18 cellular contexts compared by ENCODE assay signal in genomic region chr6:93282521-93283031, GRCh38.
DNase-seq lines count a peak whose midpoint lies in the region; ATAC-seq and TF ChIP-seq lines count a peak whose summit lies in the region.
"Had no signal": no experiment of that assay in that cellular context is flagged by ENCODE, and none has a peak within 500 bp of the region (broad histone marks: within the 10 kb centered on the region; RNA-seq: fewer than 3 reads in every experiment).

No MANE protein-coding gene starts in this region.

- no peaks in the 10 kb centered on the region for H3K79me1 ChIP-seq in H9 (ENCODE audit: insufficient read depth, low read depth, low read length, poor library complexity, severe bottlenecking)

- H2BK5ac ChIP-seq in H9 (ENCODE audit: insufficient read length, low read length) = no peak overlapping the region

- H3K4me3 Mint-ChIP-seq in activated B cell treated with CpG ODN at 0.5 μM for 24 hours = no peak overlapping the region
- H3K4me3 Mint-ChIP-seq in H9 = no peak overlapping the region
- H3K4me3 Mint-ChIP-seq: B cell; CD4-positive, alpha-beta memory T cell; HFFc6 had no signal

- H3K9me3 ChIP-seq in right cardiac atrium (ENCODE audit: control insufficient read depth, low read length) = no peaks in the 10 kb centered on the region
- no peaks in the 10 kb centered on the region for H3K9me3 ChIP-seq in right atrium auricular region
- H3K9me3 ChIP-seq in psoas muscle = no peaks in the 10 kb centered on the region
- no peaks in the 10 kb centered on the region for H3K9me3 ChIP-seq in H9 (ENCODE audit: control insufficient read depth, low read depth, low read length)

- no peak overlapping the region for H2BK120ac ChIP-seq in H9 (ENCODE audit: low read depth, low read length, poor library complexity, severe bottlenecking)

- no peak overlapping the region for H3K27ac ChIP-seq in right cardiac atrium (ENCODE audit: low read length)
- no peak overlapping the region for H3K27ac ChIP-seq in right atrium auricular region
- no peak overlapping the region for H3K27ac ChIP-seq in psoas muscle
- H3K27ac ChIP-seq in H9 (ENCODE audit: insufficient read length, low read depth, low read length) = no peak overlapping the region
- H3K27ac ChIP-seq: GM23248 had no signal

- H2BK20ac ChIP-seq in H9 (ENCODE audit: low read depth, low read length, poor library complexity, severe bottlenecking) = no peak overlapping the region

- ATAC-seq in right cardiac atrium (no peak), activated B cell treated with CpG ODN at 0.5 μM for 24 hours (ENCODE audit: low read depth) (no peak), psoas muscle (no peak), GM18511 (IDR thresholded peaks at IDR 0.05; ENCODE audit: unreplicated experiment) (no peak)

- H3K36me3 Mint-ChIP-seq in activated B cell treated with CpG ODN at 0.5 μM for 24 hours (ENCODE audit: low read depth) = no peaks in the 10 kb centered on the region
- H3K36me3 Mint-ChIP-seq in H9 (ENCODE audit: insufficient read depth in 1 of 3, low read depth in 3 of 3) = peaks cover 6 to 11% (median 8%) of the 10 kb centered on the region in 3 experiments
- H3K36me3 Mint-ChIP-seq: CD4-positive, alpha-beta memory T cell had no signal

- H3K36me3 ChIP-seq in right atrium auricular region (no peaks in the 10 kb centered on the region), psoas muscle (ENCODE audit: insufficient read depth in 1 of 2, low read depth in 1 of 2) (no peaks in the 10 kb centered on the region)

- H3K9me3 Mint-ChIP-seq in activated B cell treated with CpG ODN at 0.5 μM for 24 hours (no peaks in the 10 kb centered on the region), H9 (peaks cover 0 to 3% of the 10 kb centered on the region in 2 experiments; a peak in 2 of 5 replicates)

- H2BK15ac ChIP-seq in H9 (ENCODE audit: low read depth, low read length) = no peak overlapping the region

- POLR2A ChIA-PET in activated B cell treated with CpG ODN at 0.5 μM for 24 hours (lab: Charles Lee) = no interaction called here

- H2AFZ ChIP-seq in H9 (ENCODE audit: low read length) = no peak overlapping the region
- H2AFZ ChIP-seq: GM23248 had no signal

- intact Hi-C loops in right cardiac atrium (cut with DNase I) = no loop called here
- intact Hi-C loops in activated B cell treated with CpG ODN at 0.5 μM for 24 hours (cut with micrococcal nuclease) = no loop called here
- intact Hi-C loops in psoas muscle (cut with DNase I) = loop anchor here in 1 of 2 donors (10.0 kb wide), 1 partner anchor 1152 kb away; no protein-coding TSS in a partner anchor

- H3K27me3 Mint-ChIP-seq in activated B cell treated with CpG ODN at 0.5 μM for 24 hours (no peaks in the 10 kb centered on the region), H9 (ENCODE audit: low read depth) (no peaks in the 10 kb centered on the region)
- H3K27me3 Mint-ChIP-seq: B cell; CD4-positive, alpha-beta memory T cell had no signal

- H3K9ac ChIP-seq in H9 (ENCODE audit: extremely low read depth, insufficient read length, low read length) = no peak overlapping the region
- H3K9ac ChIP-seq: GM23248 had no signal

- H2BK12ac ChIP-seq in H9 (ENCODE audit: insufficient read length, low read depth, low read length) = no peak overlapping the region

- H3K27me3 ChIP-seq in right cardiac atrium (ENCODE audit: control insufficient read depth, insufficient read depth) (no peaks in the 10 kb centered on the region), right atrium auricular region (no peaks in the 10 kb centered on the region), psoas muscle (ENCODE audit: insufficient read depth in 3 of 3, low read length in 2 of 3) (no peaks in the 10 kb centered on the region), H9 (ENCODE audit: insufficient read depth, low read length) (no peaks in the 10 kb centered on the region)

- H3K27ac Mint-ChIP-seq in activated B cell treated with CpG ODN at 0.5 μM for 24 hours (no peak overlapping the region), H9 (no peak overlapping the region)
- H3K27ac Mint-ChIP-seq: B cell; CD4-positive, alpha-beta memory T cell; HFFc6 had no signal

- H3K4me3 ChIP-seq in right cardiac atrium (ENCODE audit: low read length) = no peak overlapping the region
- no peak overlapping the region for H3K4me3 ChIP-seq in right atrium auricular region
- no peak overlapping the region for H3K4me3 ChIP-seq in psoas muscle
- H3K4me3 ChIP-seq: GM23248 had no signal

- H4K91ac ChIP-seq in H9 (ENCODE audit: insufficient read length, low read depth, low read length) = no peak overlapping the region

- no peak overlapping the region for H3K56ac ChIP-seq in H9 (ENCODE audit: insufficient read length, low read depth, low read length)

- no peaks in the 10 kb centered on the region for H4K20me1 ChIP-seq in H9 (ENCODE audit: control insufficient read depth, insufficient read depth, insufficient read length)

- CTCF ChIA-PET in activated B cell treated with CpG ODN at 0.5 μM for 24 hours (lab: Charles Lee) = no interaction called here

- no peak overlapping the region for H4K8ac ChIP-seq in H9 (replicated peaks; ENCODE audit: insufficient read length, low read depth, low read length)

- no peak overlapping the region for H3K18ac ChIP-seq in H9 (ENCODE audit: insufficient read length, low read depth, low read length)

- no peak overlapping the region for H3K4ac ChIP-seq in H9 (ENCODE audit: low read depth, low read length)

- H3K4me1 ChIP-seq in right cardiac atrium (ENCODE audit: control insufficient read depth, insufficient read depth, low read length) = no peaks in the 10 kb centered on the region
- H3K4me1 ChIP-seq in right atrium auricular region = no peaks in the 10 kb centered on the region
- H3K4me1 ChIP-seq in psoas muscle = no peaks in the 10 kb centered on the region
- H3K4me1 ChIP-seq in H9 (ENCODE audit: insufficient read depth, low read length) = no peaks in the 10 kb centered on the region

- no peaks in the 10 kb centered on the region for H3K79me2 ChIP-seq in H9 (ENCODE audit: insufficient read depth, low read length)

- H3K23ac ChIP-seq in H9 (ENCODE audit: insufficient read length, low read depth, low read length) = no peak overlapping the region

- no peak overlapping the region for H3K14ac ChIP-seq in H9 (ENCODE audit: insufficient read depth, low read length)

- H3K4me1 Mint-ChIP-seq in activated B cell treated with CpG ODN at 0.5 μM for 24 hours = no peaks in the 10 kb centered on the region
- peaks cover 0 to 5% of the 10 kb centered on the region in 2 experiments; a peak in 2 of 4 replicates for H3K4me1 Mint-ChIP-seq in H9
- H3K4me1 Mint-ChIP-seq: B cell; CD4-positive, alpha-beta memory T cell had no signal

- H3K4me2 ChIP-seq in H9 (ENCODE audit: insufficient read depth, insufficient read length, low read length) = no peak overlapping the region

- 96% methylated on average over 28 of the region's 28 CpGs for WGBS in right cardiac atrium
- WGBS in psoas muscle, 3 donors = 93 to 98% (median 96%) methylated on average over 17 to 28 of the region's 28 CpGs
- no CpG with 5 or more reads among the region's 28 CpGs for WGBS in H9 (ENCODE audit: extremely low coverage, insufficient read length, low lambda C conversion rate)

- no peak overlapping the region for H3T11ph ChIP-seq in H9 (ENCODE audit: low read length)

- no peak overlapping the region for H2AK5ac ChIP-seq in H9 (ENCODE audit: insufficient read length, low read length)

- TF ChIP-seq CTCF in right atrium auricular region (IDR thresholded peaks at IDR 0.05) (no peak), activated B cell treated with CpG ODN at 0.5 μM for 24 hours (IDR thresholded peaks at IDR 0.05) (no peak), psoas muscle (IDR thresholded peaks at IDR 0.05) (no peak), H9 (conservative IDR thresholded peaks at IDR 0.05) (no peak)

- H3K23me2 ChIP-seq in H9 (ENCODE audit: insufficient read length, low read depth, low read length, poor library complexity, severe bottlenecking) = no peaks in the 10 kb centered on the region

- DNase-seq in right cardiac atrium (peak in 2 of 3 donors; percentile 40 to 48), right atrium auricular region (ENCODE audit: low spot score) (no peak), activated B cell treated with CpG ODN at 0.5 μM for 24 hours (peak; percentile 8), psoas muscle (peak; percentile 6 to 34), hepatic stellate cell (ENCODE audit: low spot score) (no peak), H9 (no peak)
- DNase-seq: ACHN; DMS79; GM23248; HFFc6; KBM-7; NCI-H146; NCI-H2227 treated with DMSO at 0.1 percent for 48 hours; NCI-H526 treated with DMSO at 0.1 percent for 48 hours; NK-92 treated with Interleukin-12 subunit alpha and Interleukin-12 subunit beta, amount 100 ng/mL, for 24 hours had no signal

- H4K5ac ChIP-seq in H9 (ENCODE audit: insufficient read length, low read depth, low read length) = no peak overlapping the region

Comparison
In these comparisons a context has a peak if more than half of its experiments do, and no peak if none do; other contexts are left out.
1. DNase-seq: peak in right cardiac atrium (2 of 3), activated B cell treated with CpG ODN at 0.5 μM for 24 hours (single experiment) and psoas muscle (2 of 2); none in right atrium auricular region (single experiment), hepatic stellate cell (single experiment) and H9 (single experiment).